8 cellular contexts compared by ENCODE assay signal in the genomic region with DNA sequence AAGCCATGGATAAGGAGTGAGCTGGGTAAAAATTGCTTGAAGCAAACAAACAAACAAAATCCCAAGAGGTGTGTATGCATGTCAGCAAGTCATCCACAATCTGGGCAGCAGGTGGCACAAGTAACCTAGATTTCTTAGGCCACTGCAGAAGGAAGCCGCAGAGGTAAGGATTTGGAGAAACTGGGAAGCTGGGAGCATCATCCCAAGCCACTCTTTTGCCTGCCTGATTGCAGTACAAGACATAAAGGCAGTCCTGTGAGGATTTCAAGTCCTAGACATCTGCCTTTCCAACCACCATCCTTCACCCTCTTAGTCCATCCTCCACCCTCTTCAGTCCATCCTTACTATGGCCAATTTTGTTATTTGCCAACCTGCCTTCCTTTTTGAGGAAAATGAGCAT.
DNase-seq lines count a peak whose midpoint lies in the region; ATAC-seq and TF ChIP-seq lines count a peak whose summit lies in the region.

No MANE protein-coding gene starts in this region.

- no peak overlapping the region for H3K4me3 Mint-ChIP-seq in activated CD4-positive, alpha-beta T cell treated with anti-CD3 and anti-CD28 coated beads, Interleukin-2, amount 10 ng/mL, durations not matched to agents 24 days and 14 days
- H3K4me3 Mint-ChIP-seq in progenitor cell of endocrine pancreas (ENCODE audit: low read depth), result no peak overlapping the region

- H3K4me1 Mint-ChIP-seq in activated CD4-positive, alpha-beta T cell treated with anti-CD3 and anti-CD28 coated beads, Interleukin-2, amount 10 ng/mL, durations not matched to agents 24 days and 14 days, result peaks cover 32% of the 10 kb centered on the region
- peaks cover 12% of the 10 kb centered on the region for H3K4me1 Mint-ChIP-seq in progenitor cell of endocrine pancreas (ENCODE audit: low read depth)

- TF ChIP-seq CTCF in GM10266 (IDR thresholded peaks at IDR 0.05; ENCODE audit: control insufficient read depth, insufficient read depth, low read depth, missing control alignments), result peak; percentile 51
- peak; percentile 93 for TF ChIP-seq CTCF in foreskin keratinocyte (conservative IDR thresholded peaks at IDR 0.05)
- peak; percentile 73 for TF ChIP-seq CTCF in progenitor cell of endocrine pancreas (IDR thresholded peaks at IDR 0.05; ENCODE audit: unreplicated experiment)

- H3K36me3 Mint-ChIP-seq in activated CD4-positive, alpha-beta T cell treated with anti-CD3 and anti-CD28 coated beads, Interleukin-2, amount 10 ng/mL, durations not matched to agents 24 days and 14 days (ENCODE audit: low read depth), result no peaks in the 10 kb centered on the region
- H3K36me3 Mint-ChIP-seq in progenitor cell of endocrine pancreas (ENCODE audit: insufficient read depth), result no peaks in the 10 kb centered on the region

- H3K27ac ChIP-seq in foreskin keratinocyte, result no peak overlapping the region

- H3K27me3 Mint-ChIP-seq in activated CD4-positive, alpha-beta T cell treated with anti-CD3 and anti-CD28 coated beads, Interleukin-2, amount 10 ng/mL, durations not matched to agents 24 days and 14 days, result peaks cover 6% of the 10 kb centered on the region
- peaks cover 10% of the 10 kb centered on the region for H3K27me3 Mint-ChIP-seq in progenitor cell of endocrine pancreas

- ATAC-seq in foreskin keratinocyte, result peak; percentile 71
- ATAC-seq in HG03469 (IDR thresholded peaks at IDR 0.05; ENCODE audit: unreplicated experiment), result no peak
- ATAC-seq in HG02870 (IDR thresholded peaks at IDR 0.05; ENCODE audit: unreplicated experiment), result no peak

- intact Hi-C loops in activated CD4-positive, alpha-beta T cell treated with anti-CD3 and anti-CD28 coated beads, Interleukin-2, amount 10 ng/mL, durations not matched to agents 24 days and 14 days (cut with micrococcal nuclease), result loop anchor here (1.0 kb wide), 1 partner anchor 134 kb away; no protein-coding TSS in a partner anchor

- H3K27ac Mint-ChIP-seq in activated CD4-positive, alpha-beta T cell treated with anti-CD3 and anti-CD28 coated beads, Interleukin-2, amount 10 ng/mL, durations not matched to agents 24 days and 14 days, result no peak overlapping the region
- no peak overlapping the region for H3K27ac Mint-ChIP-seq in progenitor cell of endocrine pancreas

- no peaks in the 10 kb centered on the region for H3K27me3 ChIP-seq in foreskin keratinocyte

- peak; percentile 77 for DNase-seq in ACHN
- DNase-seq in GM10266 (ENCODE audit: extremely low spot score), result no peak
- DNase-seq in NCI-H2029 (lab: John Stamatoyannopoulos, UW), result peak; percentile 47
- DNase-seq in activated CD4-positive, alpha-beta T cell treated with anti-CD3 and anti-CD28 coated beads, Interleukin-2, amount 10 ng/mL, durations not matched to agents 24 days and 14 days, result peak; percentile 72
- DNase-seq in foreskin keratinocyte, result peak in 1 of 2 donors; percentile 63
- DNase-seq in progenitor cell of endocrine pancreas (ENCODE audit: low spot score, unreplicated experiment), result peak; percentile 22

- H3K4me1 ChIP-seq in foreskin keratinocyte, result peaks cover 20% of the 10 kb centered on the region

- in situ Hi-C loops in ACHN (cut with HindIII; ENCODE audit: low pct_ligation_motif_present, low pct_unique_long_range_greater_than_20kb, low sequenced_read_pairs), result loop anchor here (25.0 kb wide), 1 partner anchor 127 kb away; no protein-coding TSS in a partner anchor

- no peaks in the 10 kb centered on the region for H3K9me3 Mint-ChIP-seq in activated CD4-positive, alpha-beta T cell treated with anti-CD3 and anti-CD28 coated beads, Interleukin-2, amount 10 ng/mL, durations not matched to agents 24 days and 14 days
- no peaks in the 10 kb centered on the region for H3K9me3 Mint-ChIP-seq in progenitor cell of endocrine pancreas (ENCODE audit: low read depth)
